In the genomic region with DNA sequence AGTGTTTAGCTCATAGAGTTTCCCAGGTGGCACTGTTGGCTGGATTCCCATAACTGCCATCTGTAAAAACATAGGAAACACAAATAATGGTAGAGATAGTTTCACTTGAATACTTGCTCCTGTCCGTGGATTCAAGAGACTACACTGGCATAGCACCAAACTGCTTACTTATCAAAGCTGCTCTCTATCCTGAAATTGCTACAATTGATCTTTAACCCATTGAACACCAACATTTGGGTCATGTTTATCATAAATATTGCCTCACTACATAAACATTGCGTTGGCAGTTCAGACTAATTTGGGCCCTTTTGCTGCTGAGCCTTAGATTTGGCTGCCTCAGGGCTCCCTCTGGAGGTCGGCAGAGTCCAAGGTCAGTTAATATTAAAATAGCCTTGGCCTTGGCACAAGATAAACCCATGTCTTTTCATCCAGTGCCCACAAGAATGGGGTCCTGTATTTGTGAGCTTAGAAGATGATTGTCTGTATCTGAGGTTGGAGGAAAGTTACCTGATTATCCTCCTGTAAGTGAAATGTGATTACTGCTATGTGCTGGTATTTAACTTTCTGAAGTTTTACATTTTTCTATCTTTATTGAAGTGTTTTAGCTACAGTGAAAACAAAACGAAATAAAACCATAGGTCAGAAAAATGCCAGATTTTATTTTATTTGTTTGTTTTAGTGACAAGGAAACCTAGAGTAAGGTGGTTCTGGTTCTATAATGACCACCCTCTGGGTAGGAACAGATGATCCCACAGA, we compare ENCODE assay signal across 9 cellular contexts. TPM values are rescaled to one million over a fixed set of nuclear protein-coding genes. Genes with fewer than 3 reads are reported as not detected.
DNase-seq lines count a peak whose midpoint lies in the region; ATAC-seq, FAIRE-seq and TF ChIP-seq lines count a peak whose summit lies in the region.
"Had no signal": no experiment of that assay in that cellular context is flagged by ENCODE, and none has a peak within 500 bp of the region (broad histone marks: within the 10 kb centered on the region; RNA-seq: fewer than 3 reads in every experiment).

No MANE protein-coding gene starts in this region.

- in situ Hi-C loops in brain microvascular endothelial cell (cut with HindIII; ENCODE audit: low pct_ligation_motif_present, low sequenced_read_pairs): no loop called here

- no peak overlapping the region for H3K4me3 ChIP-seq in NT2/D1 (ENCODE audit: insufficient read length, low read depth)
- H3K4me3 ChIP-seq in brain microvascular endothelial cell (ENCODE audit: low read depth, low read length): no peak overlapping the region
- H3K4me3 ChIP-seq in stomach: no peak overlapping the region

- H3K27ac ChIP-seq in C4-2B (no peak overlapping the region), brain microvascular endothelial cell (no peak overlapping the region), stomach (peak overlapping the region in 1 of 5 donors; percentile 1)

- no peaks in the 10 kb centered on the region for H3K27me3 ChIP-seq in NT2/D1 (ENCODE audit: insufficient read depth, insufficient read length)
- no peaks in the 10 kb centered on the region for H3K27me3 ChIP-seq in brain microvascular endothelial cell (replicated peaks)
- H3K27me3 ChIP-seq in stomach: no peaks in the 10 kb centered on the region

- intact Hi-C loops in stomach (cut with DNase I; ENCODE audit: low total_unique reads): no loop called here

- ATAC-seq in GM18909 (IDR thresholded peaks at IDR 0.05; ENCODE audit: poor library complexity, unreplicated experiment) (peak; percentile 65), GM21360 (IDR thresholded peaks at IDR 0.05; ENCODE audit: unreplicated experiment) (no peak)
- ATAC-seq: naive thymus-derived CD8-positive, alpha-beta T cell had no signal

- no peaks in the 10 kb centered on the region for H3K36me3 ChIP-seq in NT2/D1 (ENCODE audit: insufficient read depth, insufficient read length, low read length)
- H3K36me3 ChIP-seq in brain microvascular endothelial cell (replicated peaks): no peaks in the 10 kb centered on the region
- no peaks in the 10 kb centered on the region for H3K36me3 ChIP-seq in stomach

- H3K9me3 ChIP-seq in NT2/D1 (ENCODE audit: insufficient read depth, low read length): no peaks in the 10 kb centered on the region
- H3K9me3 ChIP-seq in stomach: no peaks in the 10 kb centered on the region

- H3K9ac ChIP-seq in NT2/D1 (ENCODE audit: insufficient read length, low read depth): no peak overlapping the region

- peak; percentile 94 for TF ChIP-seq CTCF in C4-2B (conservative IDR thresholded peaks at IDR 0.05)
- peak; percentile 84 for TF ChIP-seq CTCF in brain microvascular endothelial cell (IDR thresholded peaks at IDR 0.05; ENCODE audit: low read depth, low read length, missing control alignments)
- peak in 5 of 7 experiments; percentile 37 to 81 (median 55) for TF ChIP-seq CTCF in stomach (IDR thresholded peaks at IDR 0.05)

- H3K4me1 ChIP-seq in NT2/D1 (ENCODE audit: insufficient read depth, insufficient read length) (no peaks in the 10 kb centered on the region), stomach (peaks cover 7 to 34% (median 17%) of the 10 kb centered on the region in 4 donors)

- peak; percentile 70 for FAIRE-seq in islet of Langerhans (lab: Jason Lieb, UNC)

- TF ChIP-seq EP300 in stomach (IDR thresholded peaks at IDR 0.05): no peak

- TF ChIP-seq POLR2A in stomach (IDR thresholded peaks at IDR 0.05): no peak

- 11 to 25% (median 16%) methylated on average over 4 of the region's 4 CpGs for whole genome bisulfite sequencing in stomach, 5 donors

- DNase-seq in HuH-7.5 (ENCODE audit: low spot score) (peak; percentile 10), NT2/D1 (ENCODE audit: low read depth, low spot score) (peak; percentile 3), brain microvascular endothelial cell (peak; percentile 33), stomach (peak; percentile 57)

RNA-seq across cellular contexts. Expression of a gene that starts 4.0 kb away (rescaled TPM):
- total RNA-seq in stomach: 10 to 100 TPM in 1 of 5 donors, 1 to 10 TPM in 2, not detected in 2; 2.3 to 17.0 (median 2.9) TPM
- 1 to 10 TPM in 1 of 3 donors, under 1 TPM in 2; 0.20 to 1.4 (median 0.93) TPM for polyA plus RNA-seq in stomach
- total RNA-seq: naive thymus-derived CD8-positive, alpha-beta T cell had no signal

Comparison
In these comparisons a context has a peak if more than half of its experiments do, and no peak if none do; other contexts are left out.
1. DNase-seq: peak in every context shown above with its lines; median percentile 57 in stomach; 33 in brain microvascular endothelial cell; 10 in HuH-7.5; 3 in NT2/D1.